Comparison of ENCODE assay signal across 20 cellular contexts in genomic region chr3:16322189-16322588, GRCh38. TPM values are rescaled to one million over a fixed set of nuclear protein-coding genes. Genes with fewer than 3 reads are reported as not detected.
DNase-seq lines count a peak whose midpoint lies in the region; ATAC-seq and TF ChIP-seq lines count a peak whose summit lies in the region.
"Had no signal": no experiment of that assay in that cellular context is flagged by ENCODE, and none has a peak within 500 bp of the region (broad histone marks: within the 10 kb centered on the region; RNA-seq: fewer than 3 reads in every experiment).

No MANE protein-coding gene starts in this region.

- ATAC-seq in natural killer cell treated with Interleukin-12 subunit alpha and Interleukin-12 subunit beta and Interleukin-15 and Interleukin-18, amount 100 ng/mL, for 72 hours, result no peak
- ATAC-seq in natural killer cell, result no peak

- intact Hi-C loops in natural killer cell (cut with micrococcal nuclease), result no loop called here
- intact Hi-C loops in thyroid gland (cut with DNase I), result no loop called here

- no peak overlapping the region for H2BK5ac ChIP-seq in mesenchymal stem cell (ENCODE audit: low read depth, low read length, poor library complexity, severe bottlenecking)

- peak overlapping the region in 1 of 2 experiments; percentile 9 for H2BK12ac ChIP-seq in mesenchymal stem cell (ENCODE audit: low read length in 2 of 2)

- H2BK120ac ChIP-seq in mesenchymal stem cell (ENCODE audit: low read depth, low read length), result no peak overlapping the region

- H3K23ac ChIP-seq in mesenchymal stem cell (ENCODE audit: low read length in 2 of 2), result no peak overlapping the region

- H3K4me3 Mint-ChIP-seq in natural killer cell treated with Interleukin-12 subunit alpha and Interleukin-12 subunit beta and Interleukin-15 and Interleukin-18, amount 100 ng/mL, for 72 hours, result no peak overlapping the region
- H3K4me3 Mint-ChIP-seq in natural killer cell, result no peak overlapping the region
- H3K4me3 Mint-ChIP-seq: activated T-helper 1 cell treated with anti-CD3 and anti-CD28 coated beads, Interleukin-12 subunit alpha, Interleukin-12 subunit beta, Interleukin-2, Interleukin-4 antibody, amounts not matched to agents 30 ng/mL and 10 ng/mL and 1 ng/mL, durations not matched to agents 14 hours and 24 hours and 36 hours; B cell; neural crest cell had no signal

- H3K27ac Mint-ChIP-seq in natural killer cell treated with Interleukin-12 subunit alpha and Interleukin-12 subunit beta and Interleukin-15 and Interleukin-18, amount 100 ng/mL, for 72 hours, result peak overlapping the region; percentile 68
- H3K27ac Mint-ChIP-seq in natural killer cell, result peak overlapping the region in 1 of 2 donors; percentile 64
- H3K27ac Mint-ChIP-seq: B cell had no signal

- no peak overlapping the region for H2BK15ac ChIP-seq in mesenchymal stem cell (ENCODE audit: low read depth, poor library complexity, severe bottlenecking)

- peak in 1 of 2 donors; percentile 50 for TF ChIP-seq POLR2A in thyroid gland (IDR thresholded peaks at IDR 0.05)

- no peak overlapping the region for H2AFZ ChIP-seq in mesenchymal stem cell (ENCODE audit: low read depth, low read length)
- H2AFZ ChIP-seq: PC-9 had no signal

- H3K27ac ChIP-seq in thyroid gland (peak overlapping the region; percentile 82 to 95 (median 93)), mesenchymal stem cell (ENCODE audit: low read length, poor library complexity, severe bottlenecking) (no peak overlapping the region)
- H3K27ac ChIP-seq: 22Rv1, colonic mucosa, PC-9 had no signal

- no peak overlapping the region for H3K4me2 ChIP-seq in mesenchymal stem cell (ENCODE audit: low read length, poor library complexity, severe bottlenecking)
- H3K4me2 ChIP-seq: PC-9 had no signal

- H3K36me3 Mint-ChIP-seq in natural killer cell treated with Interleukin-12 subunit alpha and Interleukin-12 subunit beta and Interleukin-15 and Interleukin-18, amount 100 ng/mL, for 72 hours, result peaks cover 21% of the 10 kb centered on the region
- peaks cover 19% of the 10 kb centered on the region for H3K36me3 Mint-ChIP-seq in natural killer cell

- no peaks in the 10 kb centered on the region for H3K9me3 Mint-ChIP-seq in natural killer cell treated with Interleukin-12 subunit alpha and Interleukin-12 subunit beta and Interleukin-15 and Interleukin-18, amount 100 ng/mL, for 72 hours
- H3K9me3 Mint-ChIP-seq in natural killer cell, result no peaks in the 10 kb centered on the region
- H3K9me3 Mint-ChIP-seq: activated T-helper 1 cell treated with anti-CD3 and anti-CD28 coated beads, Interleukin-12 subunit alpha, Interleukin-12 subunit beta, Interleukin-2, Interleukin-4 antibody, amounts not matched to agents 30 ng/mL and 10 ng/mL and 1 ng/mL, durations not matched to agents 14 hours and 24 hours and 36 hours; neural crest cell had no signal

- H3K4me3 ChIP-seq in thyroid gland (replicated peaks in 1 of 3) (no peak overlapping the region), mesenchymal stem cell (ENCODE audit: insufficient read depth in 1 of 2, low read depth in 1 of 2, low read length in 2 of 2) (no peak overlapping the region)
- H3K4me3 ChIP-seq: colonic mucosa, PC-9, spleen, tibial nerve had no signal

- H3K18ac ChIP-seq in mesenchymal stem cell (ENCODE audit: low read depth in 1 of 2, low read length in 2 of 2), result no peak overlapping the region

- no peaks in the 10 kb centered on the region for H3K36me3 ChIP-seq in thyroid gland
- peaks cover 65 to 79% of the 10 kb centered on the region in 2 experiments for H3K36me3 ChIP-seq in mesenchymal stem cell (ENCODE audit: control insufficient read depth in 1 of 2, insufficient read depth in 2 of 2, low read depth in 1 of 2, low read length in 2 of 2)

- TF ChIP-seq CTCF in natural killer cell (IDR thresholded peaks at IDR 0.05) (no peak), thyroid gland (IDR thresholded peaks at IDR 0.05) (peak in 2 of 6 experiments; percentile 4 to 46)

- H3K4me1 Mint-ChIP-seq in natural killer cell treated with Interleukin-12 subunit alpha and Interleukin-12 subunit beta and Interleukin-15 and Interleukin-18, amount 100 ng/mL, for 72 hours (ENCODE audit: low read depth in 2 of 2), result peaks cover 34 to 39% of the 10 kb centered on the region in 2 donors
- H3K4me1 Mint-ChIP-seq in natural killer cell, result peaks cover 27 to 29% of the 10 kb centered on the region in 2 donors
- H3K4me1 Mint-ChIP-seq: B cell, neural crest cell had no signal

- peak; percentile 18 for DNase-seq in DMS 273 (lab: John Stamatoyannopoulos, UW; ENCODE audit: unreplicated experiment)
- no peak for DNase-seq in DMS 273 treated with DMSO at 0.1 percent for 48 hours (lab: John Stamatoyannopoulos, UW)
- DNase-seq in natural killer cell treated with Interleukin-12 subunit alpha and Interleukin-12 subunit beta and Interleukin-15 and Interleukin-18, amount 100 ng/mL, for 72 hours (ENCODE audit: low spot score), result no peak
- DNase-seq in natural killer cell, result no peak
- DNase-seq in cerebellar nuclear complex (lab: John Stamatoyannopoulos, UW), result peak; percentile 74 to 91
- DNase-seq in thyroid gland, result peak; percentile 98
- DNase-seq in NK-92 treated with Interleukin-12 subunit alpha and Interleukin-12 subunit beta, amount 100 ng/mL, for 24 hours (lab: John Stamatoyannopoulos, UW), result no peak
- no peak for DNase-seq in mesenchymal stem cell
- DNase-seq: colonic mucosa, hippocampal formation, Kasumi-1, NCI-H1417 treated with DMSO at 0.1 percent for 48 hours, NCI-H82, spleen had no signal

- no peaks in the 10 kb centered on the region for H3K9me3 ChIP-seq in thyroid gland
- H3K9me3 ChIP-seq in mesenchymal stem cell (ENCODE audit: control insufficient read depth, low read length), result no peaks in the 10 kb centered on the region
- H3K9me3 ChIP-seq: colonic mucosa, spleen, tibial nerve had no signal

- H3K27me3 Mint-ChIP-seq in natural killer cell treated with Interleukin-12 subunit alpha and Interleukin-12 subunit beta and Interleukin-15 and Interleukin-18, amount 100 ng/mL, for 72 hours, result no peaks in the 10 kb centered on the region
- no peaks in the 10 kb centered on the region for H3K27me3 Mint-ChIP-seq in natural killer cell (ENCODE audit: low read depth in 2 of 2)
- H3K27me3 Mint-ChIP-seq: B cell had no signal

- H3K14ac ChIP-seq in mesenchymal stem cell (ENCODE audit: low read length in 2 of 2), result no peak overlapping the region

- H3K27me3 ChIP-seq in thyroid gland (no peaks in the 10 kb centered on the region), mesenchymal stem cell (ENCODE audit: control insufficient read depth in 1 of 2, insufficient read depth in 1 of 2, low read length in 2 of 2) (no peaks in the 10 kb centered on the region)
- H3K27me3 ChIP-seq: colonic mucosa, spleen, tibial nerve had no signal

- no peak overlapping the region for H4K91ac ChIP-seq in mesenchymal stem cell (ENCODE audit: low read length)

- H4K8ac ChIP-seq in mesenchymal stem cell (ENCODE audit: low read length), result no peak overlapping the region

- no peak overlapping the region for H2AK5ac ChIP-seq in mesenchymal stem cell (ENCODE audit: low read length, severe bottlenecking)

- WGBS in thyroid gland, 2 donors, result 48 to 67% methylated on average over 1 to 5 of the region's 5 CpGs
- 96% methylated on average over 5 of the region's 5 CpGs for WGBS in mesenchymal stem cell

- no peak overlapping the region for H3K9ac ChIP-seq in mesenchymal stem cell (ENCODE audit: low read length)

- H3K4ac ChIP-seq in mesenchymal stem cell (ENCODE audit: low read depth in 1 of 2, low read length in 2 of 2), result no peak overlapping the region

- H3K4me1 ChIP-seq in thyroid gland (peaks cover 24 to 30% of the 10 kb centered on the region in 2 donors), mesenchymal stem cell (ENCODE audit: control insufficient read depth, insufficient read depth, low read depth, low read length) (peaks cover 13% of the 10 kb centered on the region)
- H3K4me1 ChIP-seq: colonic mucosa had no signal

- peaks cover 49% of the 10 kb centered on the region for H3K79me1 ChIP-seq in mesenchymal stem cell (replicated peaks; ENCODE audit: low read length, poor library complexity, severe bottlenecking)

RNA-seq across cellular contexts. Expression of gene OXNAD1, which starts 57.2 kb away (rescaled TPM):
- 10 to 100 TPM; 16.0 to 31.4 TPM for total RNA-seq in natural killer cell treated with Interleukin-12 subunit alpha and Interleukin-12 subunit beta and Interleukin-15 and Interleukin-18, amount 100 ng/mL, for 72 hours
- total RNA-seq in natural killer cell (10 to 100 TPM; 16.7 to 26.1 (median 22.3) TPM), thyroid gland (10 to 100 TPM; 22.3 to 34.0 (median 27.4) TPM)
- polyA plus RNA-seq in mesenchymal stem cell (2013, experiment 1 of 2), result 4.5 TPM
- 3.8 TPM for polyA plus RNA-seq in mesenchymal stem cell (2013, experiment 2 of 2)

RNA-seq across cellular contexts. Expression of gene DPH3, which starts 57.4 kb away (rescaled TPM):
- 10 to 100 TPM; 24.4 to 25.7 TPM for total RNA-seq in natural killer cell treated with Interleukin-12 subunit alpha and Interleukin-12 subunit beta and Interleukin-15 and Interleukin-18, amount 100 ng/mL, for 72 hours
- 10 to 100 TPM; 20.4 to 27.3 (median 22.8) TPM for total RNA-seq in natural killer cell
- 10 to 100 TPM; 18.4 to 27.1 (median 19.6) TPM for total RNA-seq in thyroid gland
- 38.5 TPM for polyA plus RNA-seq in mesenchymal stem cell (2013, experiment 1 of 2)
- polyA plus RNA-seq in mesenchymal stem cell (2013, experiment 2 of 2), result 40.8 TPM

Comparison
In these comparisons a context has a peak if more than half of its experiments do, and no peak if none do; other contexts are left out.
1. DNase-seq: peak in DMS 273 (single experiment), cerebellar nuclear complex (2 of 2) and thyroid gland (2 of 2); none in DMS 273 treated with DMSO at 0.1 percent for 48 hours (single experiment), natural killer cell treated with Interleukin-12 subunit alpha and Interleukin-12 subunit beta and Interleukin-15 and Interleukin-18, amount 100 ng/mL, for 72 hours (single experiment), natural killer cell (single experiment), NK-92 treated with Interleukin-12 subunit alpha and Interleukin-12 subunit beta, amount 100 ng/mL, for 24 hours (single experiment) and mesenchymal stem cell (single experiment).